26 cellular contexts compared by ENCODE assay signal in genomic region chr16:8716052-8716451, GRCh38.
"Had no signal": no experiment of that assay in that cellular context is flagged by ENCODE, and none has a peak within 500 bp of the region (broad histone marks: within the 10 kb centered on the region; RNA-seq: fewer than 3 reads in every experiment).

No MANE protein-coding gene starts in this region.

- H3K36me3 ChIP-seq: ascending aorta, cardiac muscle cell, MG63, Peyer's patch had no signal

- H3K9ac ChIP-seq: KMS-11 had no signal

- H3K4me1 Mint-ChIP-seq: activated CD4-positive, alpha-beta T cell treated with anti-CD3 and anti-CD28 coated beads, Interleukin-2, amount 10 ng/mL, durations not matched to agents 24 days and 14 days; activated CD8-positive, alpha-beta memory T cell treated with anti-CD3 and anti-CD28 coated beads, Interleukin-2, amount 10 ng/mL, durations not matched to agents 7 days and 5 days; activated naive CD8-positive, alpha-beta T cell treated with anti-CD3 and anti-CD28 coated beads, Interleukin-2, amount 50 U/mL, for 24 hours had no signal

- H3K4me1 ChIP-seq: ascending aorta had no signal

- DNase-seq: activated CD4-positive, alpha-beta T cell treated with anti-CD3 and anti-CD28 coated beads, Interleukin-2, amount 10 ng/mL, durations not matched to agents 24 days and 14 days; activated CD4-positive, alpha-beta T cell treated with anti-CD3 and anti-CD28 coated beads, Interleukin-2, amount 50 U/mL, for 48 hours; activated CD4-positive, CD25-positive, alpha-beta regulatory T cell treated with anti-CD3 and anti-CD28 coated beads, Interleukin-2, amount 50 U/mL, for 72 hours; activated CD8-positive, alpha-beta memory T cell treated with anti-CD3 and anti-CD28 coated beads, Interleukin-2, amount 10 ng/mL, durations not matched to agents 7 days and 5 days; activated effector memory CD4-positive, alpha-beta T cell treated with Interleukin-2 at 50 U/mL for 16 hours; activated naive CD4-positive, alpha-beta T cell treated with Interleukin-2 at 50 U/mL for 16 hours; activated naive CD8-positive, alpha-beta T cell treated with anti-CD3 and anti-CD28 coated beads, Interleukin-2, amount 50 U/mL, for 24 hours; activated T-cell treated with anti-CD3 and anti-CD28 coated beads, Interleukin-2, amount 50 U/mL, for 24 hours; amniotic stem cell; body of pancreas; cerebellar nuclear complex; MG63; MV-4-11; NCI-H1092 treated with DMSO at 0.1 percent for 48 hours; NCI-H1694 treated with DMSO at 0.1 percent for 48 hours; NCI-H2029 treated with DMSO at 0.1 percent for 48 hours; NCI-H69; Peyer's patch; T-helper 17 cell; T-helper 9 cell had no signal

- H3K27me3 Mint-ChIP-seq: activated CD4-positive, alpha-beta T cell treated with anti-CD3 and anti-CD28 coated beads, Interleukin-2, amount 10 ng/mL, durations not matched to agents 24 days and 14 days; activated CD8-positive, alpha-beta memory T cell treated with anti-CD3 and anti-CD28 coated beads, Interleukin-2, amount 10 ng/mL, durations not matched to agents 7 days and 5 days; activated naive CD8-positive, alpha-beta T cell treated with anti-CD3 and anti-CD28 coated beads, Interleukin-2, amount 50 U/mL, for 24 hours; activated T-cell treated with anti-CD3 and anti-CD28 coated beads, Interleukin-2, amount 50 U/mL, for 24 hours; T-helper 17 cell had no signal

- ATAC-seq: activated CD8-positive, alpha-beta memory T cell treated with anti-CD3 and anti-CD28 coated beads, Interleukin-2, amount 10 ng/mL, durations not matched to agents 7 days and 5 days; activated naive CD4-positive, alpha-beta T cell treated with anti-CD3 and anti-CD28 coated beads, Interleukin-2, amount 50 U/mL, for 72 hours; activated naive CD8-positive, alpha-beta T cell treated with anti-CD3 and anti-CD28 coated beads, Interleukin-2, amount 50 U/mL, for 24 hours; body of pancreas; T-helper 17 cell; WTC11 had no signal

- H3K9me3 ChIP-seq: body of pancreas had no signal

- H3K9me3 Mint-ChIP-seq: activated naive CD8-positive, alpha-beta T cell treated with anti-CD3 and anti-CD28 coated beads, Interleukin-2, amount 50 U/mL, for 24 hours; activated T-helper 1 cell treated with anti-CD3 and anti-CD28 coated beads, Interleukin-12 subunit alpha, Interleukin-12 subunit beta, Interleukin-2, Interleukin-4 antibody, amounts not matched to agents 30 ng/mL and 10 ng/mL and 1 ng/mL, durations not matched to agents 14 hours and 24 hours and 36 hours; WTC11 had no signal

- H3K27ac ChIP-seq: ascending aorta, body of pancreas, cardiac muscle cell, KMS-11, Peyer's patch had no signal

- H3K4me3 Mint-ChIP-seq: activated CD4-positive, alpha-beta T cell treated with anti-CD3 and anti-CD28 coated beads, Interleukin-2, amount 10 ng/mL, durations not matched to agents 24 days and 14 days; activated CD8-positive, alpha-beta memory T cell treated with anti-CD3 and anti-CD28 coated beads, Interleukin-2, amount 10 ng/mL, durations not matched to agents 7 days and 5 days; activated naive CD8-positive, alpha-beta T cell treated with anti-CD3 and anti-CD28 coated beads, Interleukin-2, amount 50 U/mL, for 24 hours; activated T-cell treated with anti-CD3 and anti-CD28 coated beads, Interleukin-2, amount 50 U/mL, for 24 hours; activated T-helper 1 cell treated with anti-CD3 and anti-CD28 coated beads, Interleukin-12 subunit alpha, Interleukin-12 subunit beta, Interleukin-2, Interleukin-4 antibody, amounts not matched to agents 30 ng/mL and 10 ng/mL and 1 ng/mL, durations not matched to agents 14 hours and 24 hours and 36 hours; T-helper 17 cell; WTC11 had no signal

- H3K27me3 ChIP-seq: ascending aorta, body of pancreas, cardiac muscle cell, Peyer's patch had no signal

- H3K4me3 ChIP-seq: ascending aorta, body of pancreas, cardiac muscle cell, MG63, Peyer's patch had no signal

- H3K27ac Mint-ChIP-seq: activated CD4-positive, alpha-beta T cell treated with anti-CD3 and anti-CD28 coated beads, Interleukin-2, amount 10 ng/mL, durations not matched to agents 24 days and 14 days; activated CD8-positive, alpha-beta memory T cell treated with anti-CD3 and anti-CD28 coated beads, Interleukin-2, amount 10 ng/mL, durations not matched to agents 7 days and 5 days; activated naive CD4-positive, alpha-beta T cell treated with anti-CD3 and anti-CD28 coated beads, Interleukin-2, amount 50 U/mL, for 72 hours; activated naive CD8-positive, alpha-beta T cell treated with anti-CD3 and anti-CD28 coated beads, Interleukin-2, amount 50 U/mL, for 24 hours; activated T-cell treated with anti-CD3 and anti-CD28 coated beads, Interleukin-2, amount 50 U/mL, for 24 hours; activated T-helper 1 cell treated with anti-CD3 and anti-CD28 coated beads, Interleukin-12 subunit alpha, Interleukin-12 subunit beta, Interleukin-2, Interleukin-4 antibody, amounts not matched to agents 30 ng/mL and 10 ng/mL and 1 ng/mL, durations not matched to agents 14 hours and 24 hours and 36 hours; T-helper 17 cell; WTC11 had no signal

- H3K4me2 ChIP-seq: KMS-11 had no signal

- H3K36me3 Mint-ChIP-seq: WTC11 had no signal
